Comparison of ENCODE assay signal across 29 cellular contexts in genomic region chr11:9473408-9473807, GRCh38. TPM values are rescaled to one million over a fixed set of nuclear protein-coding genes. Genes with fewer than 3 reads are reported as not detected.
A peak's percentile ranks its signal among the peaks of the same experiment; 100 is the strongest.
DNase-seq lines count a peak whose midpoint lies in the region; ATAC-seq, FAIRE-seq and TF ChIP-seq lines count a peak whose summit lies in the region.
"Had no signal": no experiment of that assay in that cellular context is flagged by ENCODE, and none has a peak within 500 bp of the region (broad histone marks: within the 10 kb centered on the region; RNA-seq: fewer than 3 reads in every experiment).

No MANE protein-coding gene starts in this region.

- H2AFZ ChIP-seq in K562 (ENCODE audit: low read depth, low read length), result no peak overlapping the region

- H3K36me3 ChIP-seq in K562 (ENCODE audit: control insufficient read depth, insufficient read depth, low read length) (peaks cover 39% of the 10 kb centered on the region), mesodermal cell (ENCODE audit: control insufficient read depth, insufficient read depth, low read length) (peaks cover 69% of the 10 kb centered on the region)

- H3K4me1 ChIP-seq in A549, result no peaks in the 10 kb centered on the region
- no peaks in the 10 kb centered on the region; a peak in 1 of 5 replicates for H3K4me1 ChIP-seq in K562 (replicated peaks in 1 of 2; ENCODE audit: control insufficient read depth in 2 of 2, insufficient read depth in 2 of 2, low read length in 2 of 2)
- peaks cover 8% of the 10 kb centered on the region for H3K4me1 ChIP-seq in mesodermal cell (ENCODE audit: control insufficient read depth, insufficient read depth, low read length, poor library complexity, severe bottlenecking)
- H3K4me1 ChIP-seq: adrenal gland, breast epithelium, Caco-2, esophagus squamous epithelium, Peyer's patch, SJSA1, suprapubic skin had no signal

- TF ChIP-seq POLR2A in A549 (IDR thresholded peaks at IDR 0.05; ENCODE audit: low read length) (no peak), K562 (conservative IDR thresholded peaks at IDR 0.05) (no peak)

- CTCF ChIA-PET in A549 (lab: Yijun Ruan, JAX) (interaction anchor here (0.6 to 2.9 kb wide), 5 partner anchors 10 to 59 kb away, joined by 3 to 16 read pairs (median 3); no protein-coding TSS in a partner anchor), K562 (lab: Yijun Ruan, JAX; ENCODE audit: low intra/inter-chr PET ratio) (no interaction called here)

- no TSS peak for BruUV-seq in K562 (replicated peaks; lab: Mats Ljungman, UMichigan)

- H3K27me3 ChIP-seq in K562 (ENCODE audit: control insufficient read depth in 2 of 2, insufficient read depth in 2 of 2, low read length in 2 of 2), result no peaks in the 10 kb centered on the region
- H3K27me3 ChIP-seq: adrenal gland, breast epithelium, esophagus squamous epithelium, neutrophil, Peyer's patch, SJSA1, suprapubic skin had no signal

- H3K27ac ChIP-seq in A549 (no peak overlapping the region), K562 (ENCODE audit: extremely low read depth, low read depth, low read length) (no peak overlapping the region), mesodermal cell (ENCODE audit: low read depth, low read length, severe bottlenecking) (peak overlapping the region; percentile 59)
- H3K27ac ChIP-seq: adrenal gland, breast epithelium, esophagus squamous epithelium, neutrophil, Peyer's patch, SJSA1, suprapubic skin had no signal

- H3K36me3 Mint-ChIP-seq in HFFc6 (ENCODE audit: low read depth), result peaks cover 8% of the 10 kb centered on the region

- no peak overlapping the region for H3K4me3 Mint-ChIP-seq in HFFc6
- H3K4me3 Mint-ChIP-seq: activated T-cell treated with anti-CD3 and anti-CD28 coated beads, Interleukin-2, amount 50 U/mL, for 4 hours; effector memory CD8-positive, alpha-beta T cell; stimulated activated memory B cell treated with anti-CD40 and anti-IgM and Interleukin-4, amounts not matched to agents 10 μg/mL and 1 μg/mL and 100 μg/mL, for 72 hours; T-helper 1 cell treated with Interleukin-12 subunit alpha and Interleukin-12 subunit beta and Interleukin-4 antibody, amounts not matched to agents 30 μg/mL and 1 μg/mL, for 36 hours had no signal

- H3K27ac Mint-ChIP-seq in HFFc6, result 0 out of 2 replicates have a peak overlapping the region, but pooled peaks have one; percentile 10
- H3K27ac Mint-ChIP-seq: effector memory CD8-positive, alpha-beta T cell; stimulated activated memory B cell treated with anti-CD40 and anti-IgM and Interleukin-4, amounts not matched to agents 10 μg/mL and 1 μg/mL and 100 μg/mL, for 72 hours; T-helper 1 cell treated with Interleukin-12 subunit alpha and Interleukin-12 subunit beta and Interleukin-4 antibody, amounts not matched to agents 30 μg/mL and 1 μg/mL, for 36 hours had no signal

- FAIRE-seq in A549 (lab: Jason Lieb, UNC) (peak; percentile 18), K562 (lab: Jason Lieb, UNC) (no peak)
- FAIRE-seq: frontal cortex had no signal

- H3K9me1 ChIP-seq in K562 (ENCODE audit: control insufficient read depth, insufficient read depth, low read length), result no peaks in the 10 kb centered on the region

- H3K4me2 ChIP-seq in A549 (no peak overlapping the region), K562 (ENCODE audit: insufficient read depth, low read length) (no peak overlapping the region)

- H3K9me3 Mint-ChIP-seq in HFFc6, result no peaks in the 10 kb centered on the region
- H3K9me3 Mint-ChIP-seq: activated T-cell treated with anti-CD3 and anti-CD28 coated beads, Interleukin-2, amount 50 U/mL, for 4 hours; effector memory CD8-positive, alpha-beta T cell; stimulated activated memory B cell treated with anti-CD40 and anti-IgM and Interleukin-4, amounts not matched to agents 10 μg/mL and 1 μg/mL and 100 μg/mL, for 72 hours; T-helper 1 cell treated with Interleukin-12 subunit alpha and Interleukin-12 subunit beta and Interleukin-4 antibody, amounts not matched to agents 30 μg/mL and 1 μg/mL, for 36 hours had no signal

- TF ChIP-seq CTCF in A549 (IDR thresholded peaks at IDR 0.05), result no peak
- no peak for TF ChIP-seq CTCF in HFFc6 (IDR thresholded peaks at IDR 0.05)
- no peak for TF ChIP-seq CTCF in K562 (IDR thresholded peaks at IDR 0.05 in 2 of 3, conservative IDR thresholded peaks at IDR 0.05 in 1 of 3; ENCODE audit: insufficient read depth in 2 of 3, low read depth in 1 of 3, low read length in 3 of 3)

- intact Hi-C loops in K562 (cut with micrococcal nuclease), result no loop called here

- no peaks in the 10 kb centered on the region for H3K4me1 Mint-ChIP-seq in HFFc6 (ENCODE audit: low read depth)
- H3K4me1 Mint-ChIP-seq: stimulated activated memory B cell treated with anti-CD40 and anti-IgM and Interleukin-4, amounts not matched to agents 10 μg/mL and 1 μg/mL and 100 μg/mL, for 72 hours had no signal

- POLR2A ChIA-PET in A549 (lab: Yijun Ruan, JAX) (interaction anchor here (2.9 kb wide), 1 partner anchor 13 kb away, joined by 10 read pairs; the partner anchor contains the start of gene ZNF143), K562 (lab: Yijun Ruan, JAX) (interaction anchor here (0.8 to 3.5 kb wide), 3 partner anchors 9 to 1451 kb away, joined by 3 to 25 read pairs (median 6); partner anchors contain the start of gene ZNF143)

- in situ Hi-C loops in K562 (cut with MboI), result no loop called here
- in situ Hi-C loops in ACHN (cut with HindIII; ENCODE audit: low pct_ligation_motif_present, low pct_unique_long_range_greater_than_20kb, low sequenced_read_pairs), result no loop called here

- H3K9me3 ChIP-seq in A549 (no peaks in the 10 kb centered on the region), K562 (replicated peaks; ENCODE audit: control insufficient read depth, insufficient read depth, low read depth, low read length) (no peaks in the 10 kb centered on the region), mesodermal cell (ENCODE audit: control insufficient read depth, low read length) (no peaks in the 10 kb centered on the region)
- H3K9me3 ChIP-seq: adrenal gland, breast epithelium, Caco-2, esophagus squamous epithelium, neutrophil, Peyer's patch, SJSA1, suprapubic skin had no signal

- no peaks in the 10 kb centered on the region for H3K27me3 Mint-ChIP-seq in HFFc6 (ENCODE audit: insufficient read depth)
- H3K27me3 Mint-ChIP-seq: effector memory CD8-positive, alpha-beta T cell; stimulated activated memory B cell treated with anti-CD40 and anti-IgM and Interleukin-4, amounts not matched to agents 10 μg/mL and 1 μg/mL and 100 μg/mL, for 72 hours had no signal

- no peak for TF ChIP-seq RAD21 in A549 (conservative IDR thresholded peaks at IDR 0.05 in 1 of 2, IDR thresholded peaks at IDR 0.05 in 1 of 2)
- TF ChIP-seq RAD21 in K562 (CRISPR knock-in tag; conservative IDR thresholded peaks at IDR 0.05 in 1 of 2, IDR thresholded peaks at IDR 0.05 in 1 of 2), result no peak

- no peak for TF ChIP-seq EP300 in A549 (IDR thresholded peaks at IDR 0.05)
- TF ChIP-seq EP300 in K562 (IDR thresholded peaks at IDR 0.05; ENCODE audit: low read length), result no peak

- peaks cover 6% of the 10 kb centered on the region for H3K79me2 ChIP-seq in K562 (ENCODE audit: control insufficient read depth, insufficient read depth, low read length)

- no peak for ATAC-seq in A549
- no peak for ATAC-seq in K562
- no peak for ATAC-seq in HG03354 (IDR thresholded peaks at IDR 0.05; ENCODE audit: poor library complexity, severe bottlenecking, unreplicated experiment)
- ATAC-seq: activated T-cell treated with anti-CD3 and anti-CD28 coated beads, Interleukin-2, amount 50 U/mL, for 4 hours; effector memory CD8-positive, alpha-beta T cell; stimulated activated memory B cell treated with anti-CD40 and anti-IgM and Interleukin-4, amounts not matched to agents 10 μg/mL and 1 μg/mL and 100 μg/mL, for 72 hours had no signal

- H4K20me1 ChIP-seq in K562 (replicated peaks; ENCODE audit: control insufficient read depth, insufficient read depth, low read length), result no peaks in the 10 kb centered on the region

- DNase-seq in A549 (ENCODE audit: low read depth in 1 of 2, low spot score in 1 of 2) (no peak), HFFc6 (no peak), K562 (ENCODE audit: extremely low read depth in 1 of 4, low spot score in 3 of 4) (no peak), NOMO-1 (lab: John Stamatoyannopoulos, UW; ENCODE audit: unreplicated experiment in 2 of 2) (no peak), ACHN (no peak)
- DNase-seq: activated CD4-positive, alpha-beta T cell treated with anti-CD3 and anti-CD28 coated beads for 4 hours; activated T-cell treated with anti-CD3 and anti-CD28 coated beads, Interleukin-2, amount 50 U/mL, for 4 hours; adrenal gland; C1 segment of cervical spinal cord; Caco-2; effector memory CD8-positive, alpha-beta T cell; esophagus squamous epithelium; H7; hypothalamus; Karpas-422; MV-4-11; NCI-H1930; NCI-H446; NK-92 treated with Interleukin-12 subunit alpha and Interleukin-12 subunit beta, amount 100 ng/mL, for 24 hours; Peyer's patch had no signal

- H3K4me3 ChIP-seq in A549 (no peak overlapping the region), K562 (no peak overlapping the region), mesodermal cell (ENCODE audit: extremely low read depth, insufficient read depth, low read length, poor library complexity, severe bottlenecking) (no peak overlapping the region)
- H3K4me3 ChIP-seq: adrenal gland, breast epithelium, esophagus squamous epithelium, Peyer's patch, SJSA1, suprapubic skin had no signal

- no peak overlapping the region for H3K9ac ChIP-seq in K562 (ENCODE audit: insufficient read depth in 1 of 2, low read depth in 2 of 2, low read length in 2 of 2)

RNA-seq across cellular contexts. Expression of gene ZNF143, which starts 12.6 kb away (rescaled TPM):
- polyA plus RNA-seq in A549 (2011; rRNA removed), result 37.7 and 38.4 TPM in 2 replicates
- polyA plus RNA-seq in A549 (2012; cell fraction: cytosol; rRNA removed), result 18.9 and 26.1 TPM in 2 replicates
- 20.7 and 21.0 TPM in 2 replicates for polyA plus RNA-seq in A549 (2012; cell fraction: nucleus; rRNA removed)
- polyA plus RNA-seq in A549 (2017; fragmentation: RNase III; extraction: RNeasy Plus Mini Kit Qiagen cat#74134 plus additional on column Dnase treatment), result 14.4 to 17.7 TPM (median 14.9 TPM) in 3 replicates
- 92.8 and 135 TPM in 2 replicates for polyA minus RNA-seq in A549 (2011; rRNA and poly(A)+ RNA removed)
- 10 to 100 TPM; 17.5 to 23.0 (median 20.7) TPM for total RNA-seq in HFFc6 (2021; fragmentation: NEBNext Ultra II Directional; extraction: Animal tissue kit (Norgen Biotek cat#: 25700))
- total RNA-seq in K562 (2011; cell fraction: chromatin; rRNA removed; ENCODE audit: low replicate concordance), result 85.5 and 119 TPM in 2 replicates
- total RNA-seq in K562 (2011; cell fraction: nucleolus; rRNA removed), result 30.0 and 35.1 TPM in 2 replicates
- total RNA-seq in K562 (2011; cell fraction: nucleoplasm; rRNA removed), result 53.7 and 56.1 TPM in 2 replicates
- total RNA-seq in K562 (2014; rRNA removed), result 17.3 and 23.6 TPM in 2 replicates
- 29.8 and 32.9 TPM in 2 replicates for total RNA-seq in K562 (2014; rRNA removed; fragmentation: Illumina TruSeq; extraction: Trizol)
- 25.6 and 27.1 TPM in 2 replicates for total RNA-seq in K562 (2015; rRNA removed; fragmentation: Illumina TruSeq; extraction: Trizol)
- total RNA-seq in K562 (2021), result 26.2 and 30.4 TPM in 2 replicates
- polyA plus RNA-seq in K562 (2011; rRNA removed), result 55.6 and 58.5 TPM in 2 replicates
- polyA plus RNA-seq in K562 (2011; cell fraction: cytosol; rRNA removed), result 52.1 and 62.9 TPM in 2 replicates
- 28.2 and 34.4 TPM in 2 replicates for polyA plus RNA-seq in K562 (2011; cell fraction: nucleus; rRNA removed)
- 15.1 and 22.0 TPM in 2 replicates for polyA plus RNA-seq in K562 (2012)
- 21.5 and 28.2 TPM in 2 replicates for polyA plus RNA-seq in K562 (2014; fragmentation: Illumina TruSeq; extraction: Trizol)
- 10 to 100 TPM; 18.4 to 34.4 TPM for polyA plus RNA-seq in K562 (2014; fragmentation: Nextera tagmentation; extraction: Ambion mirVana)
- polyA plus RNA-seq in K562 (2014; rRNA removed), result 16.8 and 19.8 TPM in 2 replicates
- polyA minus RNA-seq in K562 (2011; rRNA and poly(A)+ RNA removed), result 137 and 171 TPM in 2 replicates
- polyA minus RNA-seq in K562 (2011; cell fraction: cytosol; rRNA and poly(A)+ RNA removed), result 34.4 and 36.6 TPM in 2 replicates
- polyA minus RNA-seq in K562 (2011; cell fraction: nucleus; rRNA and poly(A)+ RNA removed), result 23.7 and 43.3 TPM in 2 replicates
- 29.7 TPM for polyA plus RNA-seq in mesodermal cell (2013, experiment 1 of 2)
- 32.1 TPM for polyA plus RNA-seq in mesodermal cell (2013, experiment 2 of 2)
